ENCODE assay signal across 23 cellular contexts in genomic region chr17:62587554-62587953, GRCh38. TPM values are rescaled to one million over a fixed set of nuclear protein-coding genes. Genes with fewer than 3 reads are reported as not detected.
A peak's percentile ranks its signal among the peaks of the same experiment; 100 is the strongest.
DNase-seq lines count a peak whose midpoint lies in the region; ATAC-seq and TF ChIP-seq lines count a peak whose summit lies in the region.
"Had no signal": no experiment of that assay in that cellular context is flagged by ENCODE, and none has a peak within 500 bp of the region (broad histone marks: within the 10 kb centered on the region; RNA-seq: fewer than 3 reads in every experiment).

No MANE protein-coding gene starts in this region.

- no peak overlapping the region for H3K27ac ChIP-seq in H9 (ENCODE audit: insufficient read length, low read depth, low read length)
- H3K27ac ChIP-seq in neural progenitor cell: no peak overlapping the region
- no peak overlapping the region for H3K27ac ChIP-seq in adrenal gland
- H3K27ac ChIP-seq: esophagus muscularis mucosa, pancreas, transverse colon had no signal

- H3K36me3 ChIP-seq in neural progenitor cell (peaks cover 8% of the 10 kb centered on the region), adrenal gland (replicated peaks in 1 of 2) (peaks cover 0 to 34% of the 10 kb centered on the region in 2 donors)

- H3K18ac ChIP-seq in H9 (ENCODE audit: insufficient read length, low read depth, low read length): no peak overlapping the region

- intact Hi-C loops in adrenal gland (cut with DNase I): no loop called here

- H3K79me1 ChIP-seq in H9 (ENCODE audit: insufficient read depth, low read depth, low read length, poor library complexity, severe bottlenecking): no peaks in the 10 kb centered on the region

- no peak overlapping the region for H4K5ac ChIP-seq in H9 (ENCODE audit: insufficient read length, low read depth, low read length)

- H3K27me3 Mint-ChIP-seq in H9 (ENCODE audit: low read depth) (no peaks in the 10 kb centered on the region), neural progenitor cell (ENCODE audit: insufficient read depth, low read depth) (peaks cover 2% of the 10 kb centered on the region)
- H3K27me3 Mint-ChIP-seq: activated CD4-positive, alpha-beta T cell treated with anti-CD3 and anti-CD28 coated beads, Interleukin-2, amount 10 ng/mL, durations not matched to agents 24 days and 14 days; stimulated activated naive CD8-positive, alpha-beta T cell treated with anti-CD3 and anti-CD28 coated beads, Interleukin-15, Interleukin-2, amounts not matched to agents 100 ng/mL and 50 ng/mL, for 24 hours had no signal

- no peak overlapping the region for H3K23ac ChIP-seq in H9 (ENCODE audit: insufficient read length, low read depth, low read length)

- no peaks in the 10 kb centered on the region for H3K4me1 ChIP-seq in H9 (ENCODE audit: insufficient read depth, low read length)
- H3K4me1 ChIP-seq in neural progenitor cell: no peaks in the 10 kb centered on the region
- no peaks in the 10 kb centered on the region for H3K4me1 ChIP-seq in adrenal gland (replicated peaks in 1 of 2)
- H3K4me1 ChIP-seq: esophagus muscularis mucosa, HAP-1, pancreas, transverse colon had no signal

- H3K4me1 Mint-ChIP-seq in H9 (no peaks in the 10 kb centered on the region), neural progenitor cell (peaks cover 4% of the 10 kb centered on the region)
- H3K4me1 Mint-ChIP-seq: activated CD4-positive, alpha-beta T cell treated with anti-CD3 and anti-CD28 coated beads, Interleukin-2, amount 10 ng/mL, durations not matched to agents 24 days and 14 days had no signal

- H3K9ac ChIP-seq in H9 (ENCODE audit: extremely low read depth, insufficient read length, low read length) (no peak overlapping the region), neural progenitor cell (no peak overlapping the region)
- H3K9ac ChIP-seq: BLaER1 treated with 17β-estradiol and CSF1 and Interleukin-3, amounts not matched to agents 10 nM and 100 nM had no signal

- H4K91ac ChIP-seq in H9 (ENCODE audit: insufficient read length, low read depth, low read length): no peak overlapping the region

- H4K20me1 ChIP-seq in H9 (ENCODE audit: control insufficient read depth, insufficient read depth, insufficient read length) (no peaks in the 10 kb centered on the region), neural progenitor cell (ENCODE audit: low read depth) (peaks cover 6% of the 10 kb centered on the region)

- no peaks in the 10 kb centered on the region for H3K23me2 ChIP-seq in H9 (ENCODE audit: insufficient read length, low read depth, low read length, poor library complexity, severe bottlenecking)

- no peak overlapping the region for H2BK15ac ChIP-seq in H9 (ENCODE audit: low read depth, low read length)

- H3T11ph ChIP-seq in H9 (ENCODE audit: low read length): no peak overlapping the region

- WGBS in H9 (ENCODE audit: extremely low coverage, insufficient read length, low lambda C conversion rate): no CpG with 5 or more reads among the region's 2 CpGs
- WGBS in adrenal gland, 4 donors: 79 to 90% (median 83%) methylated on average over 2 of the region's 2 CpGs

- H3F3A ChIP-seq in neural progenitor cell (ENCODE audit: low read depth): no peaks in the 10 kb centered on the region

- H2BK12ac ChIP-seq in H9 (ENCODE audit: insufficient read length, low read depth, low read length): no peak overlapping the region

- H3K79me2 ChIP-seq in H9 (ENCODE audit: insufficient read depth, low read length): no peaks in the 10 kb centered on the region
- no peaks in the 10 kb centered on the region for H3K79me2 ChIP-seq in neural progenitor cell (ENCODE audit: low read depth)

- no peak overlapping the region for H3K14ac ChIP-seq in H9 (ENCODE audit: insufficient read depth, low read length)

- H3K4me2 ChIP-seq in H9 (ENCODE audit: insufficient read depth, insufficient read length, low read length) (no peak overlapping the region), neural progenitor cell (no peak overlapping the region)

- no peaks in the 10 kb centered on the region for H3K9me3 ChIP-seq in H9 (ENCODE audit: control insufficient read depth, low read depth, low read length)
- H3K9me3 ChIP-seq in neural progenitor cell (ENCODE audit: low read depth): no peaks in the 10 kb centered on the region
- H3K9me3 ChIP-seq in adrenal gland (replicated peaks in 1 of 3): no peaks in the 10 kb centered on the region
- H3K9me3 ChIP-seq: esophagus muscularis mucosa, HAP-1, pancreas, transverse colon had no signal

- no peak overlapping the region for H3K4me3 Mint-ChIP-seq in H9
- no peak overlapping the region for H3K4me3 Mint-ChIP-seq in neural progenitor cell
- H3K4me3 Mint-ChIP-seq: activated CD4-positive, alpha-beta T cell treated with anti-CD3 and anti-CD28 coated beads, Interleukin-2, amount 10 ng/mL, durations not matched to agents 24 days and 14 days; stimulated activated naive CD8-positive, alpha-beta T cell treated with anti-CD3 and anti-CD28 coated beads, Interleukin-15, Interleukin-2, amounts not matched to agents 100 ng/mL and 50 ng/mL, for 24 hours had no signal

- H3K4me3 ChIP-seq in neural progenitor cell: no peak overlapping the region
- no peak overlapping the region for H3K4me3 ChIP-seq in adrenal gland
- H3K4me3 ChIP-seq: BLaER1 treated with 17β-estradiol and CSF1 and Interleukin-3, amounts not matched to agents 10 nM and 100 nM; esophagus muscularis mucosa; HAP-1; pancreas; skin epidermis; transverse colon had no signal

- H2AK5ac ChIP-seq in H9 (ENCODE audit: insufficient read length, low read length): no peak overlapping the region

- no peak for TF ChIP-seq CTCF in H9 (conservative IDR thresholded peaks at IDR 0.05)
- TF ChIP-seq CTCF in neural progenitor cell (IDR thresholded peaks at IDR 0.05): no peak
- no peak for TF ChIP-seq CTCF in adrenal gland (IDR thresholded peaks at IDR 0.05)

- H3K9me3 Mint-ChIP-seq in H9: no peaks in the 10 kb centered on the region
- no peaks in the 10 kb centered on the region for H3K9me3 Mint-ChIP-seq in neural progenitor cell
- H3K9me3 Mint-ChIP-seq: activated CD4-positive, alpha-beta T cell treated with anti-CD3 and anti-CD28 coated beads, Interleukin-2, amount 10 ng/mL, durations not matched to agents 24 days and 14 days; stimulated activated naive CD8-positive, alpha-beta T cell treated with anti-CD3 and anti-CD28 coated beads, Interleukin-15, Interleukin-2, amounts not matched to agents 100 ng/mL and 50 ng/mL, for 24 hours had no signal

- H3K4ac ChIP-seq in H9 (ENCODE audit: low read depth, low read length): no peak overlapping the region

- peaks cover 9 to 52% (median 47%) of the 10 kb centered on the region in 3 experiments; a peak in 6 of 7 replicates for H3K36me3 Mint-ChIP-seq in H9 (ENCODE audit: insufficient read depth in 1 of 3, low read depth in 3 of 3)
- peaks cover 32% of the 10 kb centered on the region for H3K36me3 Mint-ChIP-seq in neural progenitor cell

- H2BK20ac ChIP-seq in H9 (ENCODE audit: low read depth, low read length, poor library complexity, severe bottlenecking): no peak overlapping the region

- H4K8ac ChIP-seq in H9 (replicated peaks; ENCODE audit: insufficient read length, low read depth, low read length): no peak overlapping the region

- no peak overlapping the region for H2AFZ ChIP-seq in H9 (ENCODE audit: low read length)
- no peak overlapping the region for H2AFZ ChIP-seq in neural progenitor cell (replicated peaks)

- H2BK120ac ChIP-seq in H9 (ENCODE audit: low read depth, low read length, poor library complexity, severe bottlenecking): no peak overlapping the region

- H3K27ac Mint-ChIP-seq in H9 (peak overlapping the region in 2 of 3 experiments; percentile 53 to 73; a peak in 1 of 7 replicates), neural progenitor cell (peak overlapping the region; percentile 50)
- H3K27ac Mint-ChIP-seq: stimulated activated naive CD8-positive, alpha-beta T cell treated with anti-CD3 and anti-CD28 coated beads, Interleukin-15, Interleukin-2, amounts not matched to agents 100 ng/mL and 50 ng/mL, for 24 hours had no signal

- H2BK5ac ChIP-seq in H9 (ENCODE audit: insufficient read length, low read length): no peak overlapping the region

- ATAC-seq in HG03442 (IDR thresholded peaks at IDR 0.05; ENCODE audit: unreplicated experiment): no peak
- ATAC-seq: HepG2, pancreas had no signal

- no peak for TF ChIP-seq POLR2A in adrenal gland (IDR thresholded peaks at IDR 0.05)

- no peak overlapping the region for H3K56ac ChIP-seq in H9 (ENCODE audit: insufficient read length, low read depth, low read length)

- DNase-seq in H9 (no peak), NCI-H2029 treated with DMSO at 0.1 percent for 48 hours (lab: John Stamatoyannopoulos, UW) (peak; percentile 52), fibroblast of gingiva (ENCODE audit: low read depth) (peak; percentile 56), neural progenitor cell (ENCODE audit: low spot score) (no peak), adrenal gland (no peak), nucleus accumbens (lab: John Stamatoyannopoulos, UW) (no peak)
- DNase-seq: activated CD4-positive, alpha-beta T cell treated with anti-CD3 and anti-CD28 coated beads, Interleukin-2, amount 10 ng/mL, durations not matched to agents 24 days and 14 days; activated CD8-positive, alpha-beta memory T cell treated with anti-CD3 and anti-CD28 coated beads, Interleukin-2, amount 50 U/mL, for 4 hours; activated gamma-delta T cell; amniotic stem cell; central memory CD4-positive, alpha-beta T cell; head of caudate nucleus; NCI-H1417 treated with DMSO at 0.1 percent for 48 hours; NCI-H446; pancreas; transverse colon had no signal

- no peaks in the 10 kb centered on the region for H3K27me3 ChIP-seq in H9 (ENCODE audit: insufficient read depth, low read length)
- H3K27me3 ChIP-seq in neural progenitor cell: no peaks in the 10 kb centered on the region
- no peaks in the 10 kb centered on the region for H3K27me3 ChIP-seq in adrenal gland
- H3K27me3 ChIP-seq: BLaER1 treated with 17β-estradiol and CSF1 and Interleukin-3, amounts not matched to agents 10 nM and 100 nM; esophagus muscularis mucosa; pancreas; transverse colon had no signal

RNA-seq across cellular contexts. Expression of gene MRC2, which starts 39.9 kb away (rescaled TPM):
- total RNA-seq in H9 (2021) (18.7 and 21.6 TPM in 2 replicates), neural progenitor cell (ENCODE audit: low replicate concordance) (24.6 and 88.2 TPM in 2 replicates), adrenal gland (10 to 100 TPM; 20.2 to 68.3 (median 46.4) TPM)
- polyA plus RNA-seq in adrenal gland: 10 to 100 TPM in 2 of 3 donors, 1 to 10 TPM in 1; 5.2 to 41.3 (median 22.3) TPM
- total RNA-seq: HepG2 had no signal
- polyA plus RNA-seq: HepG2 had no signal

Comparison
In these comparisons a context has a peak if more than half of its experiments do, and no peak if none do; other contexts are left out.
1. DNase-seq: peak in NCI-H2029 treated with DMSO at 0.1 percent for 48 hours (single experiment) and fibroblast of gingiva (single experiment); none in H9 (single experiment), neural progenitor cell (single experiment), adrenal gland (0 of 7) and nucleus accumbens (0 of 56).